ENCODE assay signal across 19 cellular contexts in genomic region chr4:40571208-40571607, GRCh38. TPM values are rescaled to one million over a fixed set of nuclear protein-coding genes. Genes with fewer than 3 reads are reported as not detected.
DNase-seq lines count a peak whose midpoint lies in the region; ATAC-seq and TF ChIP-seq lines count a peak whose summit lies in the region.
"Had no signal": no experiment of that assay in that cellular context is flagged by ENCODE, and none has a peak within 500 bp of the region (broad histone marks: within the 10 kb centered on the region; RNA-seq: fewer than 3 reads in every experiment).

No MANE protein-coding gene starts in this region.

- H3K9me3 Mint-ChIP-seq in activated CD4-positive, alpha-beta T cell treated with anti-CD3 and anti-CD28 coated beads for 36 hours (ENCODE audit: low read depth): no peaks in the 10 kb centered on the region
- H3K9me3 Mint-ChIP-seq in activated naive CD4-positive, alpha-beta T cell treated with anti-CD3 and anti-CD28 coated beads, Interleukin-2, amount 50 U/mL, for 72 hours: no peaks in the 10 kb centered on the region

- DNase-seq in activated CD4-positive, alpha-beta T cell treated with anti-CD3 and anti-CD28 coated beads for 36 hours: no peak
- no peak for DNase-seq in activated CD4-positive, alpha-beta T cell treated with anti-CD3 and anti-CD28 coated beads for 48 hours
- DNase-seq in activated naive CD4-positive, alpha-beta T cell treated with anti-CD3 and anti-CD28 coated beads, Interleukin-2, amount 50 U/mL, for 72 hours (ENCODE audit: low spot score in 2 of 2): no peak
- no peak for DNase-seq in activated naive CD4-positive, alpha-beta T cell treated with anti-CD3 and anti-CD28 coated beads, Interleukin-2, amount 50 U/mL, for 16 hours
- DNase-seq in foreskin keratinocyte (no peak), lower lobe of right lung (no peak), GDM1 (lab: John Stamatoyannopoulos, UW) (no peak), GM13976 (ENCODE audit: low spot score) (no peak)
- DNase-seq: AML-193; CD4-positive, alpha-beta memory T cell; DMS153; DMS79; GF-D8; GOT3; H7 had no signal

- peak overlapping the region; percentile 7 for H3K27ac ChIP-seq in foreskin keratinocyte
- H3K27ac ChIP-seq in lower lobe of right lung: no peak overlapping the region
- H3K27ac ChIP-seq: 22Rv1, C4-2B had no signal

- no peak overlapping the region for H3K27ac Mint-ChIP-seq in activated CD4-positive, alpha-beta T cell treated with anti-CD3 and anti-CD28 coated beads for 36 hours
- H3K27ac Mint-ChIP-seq in activated naive CD4-positive, alpha-beta T cell treated with anti-CD3 and anti-CD28 coated beads, Interleukin-2, amount 50 U/mL, for 72 hours: no peak overlapping the region
- H3K27ac Mint-ChIP-seq: CD4-positive, alpha-beta memory T cell had no signal

- peak; percentile 12 for ATAC-seq in activated CD4-positive, alpha-beta T cell treated with anti-CD3 and anti-CD28 coated beads for 36 hours
- peak; percentile 28 to 93 for ATAC-seq in activated naive CD4-positive, alpha-beta T cell treated with anti-CD3 and anti-CD28 coated beads, Interleukin-2, amount 50 U/mL, for 72 hours
- no peak for ATAC-seq in foreskin keratinocyte
- ATAC-seq in lower lobe of right lung: no peak
- ATAC-seq: A549, HCT116 had no signal

- intact Hi-C loops in activated CD4-positive, alpha-beta T cell treated with anti-CD3 and anti-CD28 coated beads for 36 hours (cut with DNase I, micrococcal nuclease): no loop called here
- intact Hi-C loops in lower lobe of right lung (cut with DNase I): no loop called here

- in situ Hi-C loops in GM13976 (cut with MboI; ENCODE audit: low sequenced_read_pairs, unreplicated experiment): no loop called here

- POLR2A ChIA-PET in activated CD4-positive, alpha-beta T cell treated with anti-CD3 and anti-CD28 coated beads for 36 hours (lab: Charles Lee): no interaction called here

- no peaks in the 10 kb centered on the region for H3K36me3 ChIP-seq in lower lobe of right lung

- CTCF ChIA-PET in activated CD4-positive, alpha-beta T cell treated with anti-CD3 and anti-CD28 coated beads for 36 hours (lab: Charles Lee): no interaction called here

- H3K27me3 ChIP-seq in foreskin keratinocyte: no peaks in the 10 kb centered on the region
- no peaks in the 10 kb centered on the region for H3K27me3 ChIP-seq in lower lobe of right lung (ENCODE audit: low read depth)

- H3K4me1 Mint-ChIP-seq in activated CD4-positive, alpha-beta T cell treated with anti-CD3 and anti-CD28 coated beads for 36 hours: peaks cover 12% of the 10 kb centered on the region

- H3K36me3 Mint-ChIP-seq in activated CD4-positive, alpha-beta T cell treated with anti-CD3 and anti-CD28 coated beads for 36 hours (ENCODE audit: low read depth): no peaks in the 10 kb centered on the region
- H3K36me3 Mint-ChIP-seq in activated naive CD4-positive, alpha-beta T cell treated with anti-CD3 and anti-CD28 coated beads, Interleukin-2, amount 50 U/mL, for 72 hours: no peaks in the 10 kb centered on the region
- H3K36me3 Mint-ChIP-seq: CD4-positive, alpha-beta memory T cell had no signal

- H3K27me3 Mint-ChIP-seq in activated CD4-positive, alpha-beta T cell treated with anti-CD3 and anti-CD28 coated beads for 36 hours: peaks cover 2% of the 10 kb centered on the region

- H3K4me1 ChIP-seq in foreskin keratinocyte: peaks cover 6% of the 10 kb centered on the region
- peaks cover 20% of the 10 kb centered on the region for H3K4me1 ChIP-seq in lower lobe of right lung

- H3K9me3 ChIP-seq in lower lobe of right lung: no peaks in the 10 kb centered on the region
- H3K9me3 ChIP-seq: A549 had no signal

- H3K4me3 Mint-ChIP-seq in activated CD4-positive, alpha-beta T cell treated with anti-CD3 and anti-CD28 coated beads for 36 hours: no peak overlapping the region
- H3K4me3 Mint-ChIP-seq: CD4-positive, alpha-beta memory T cell had no signal

- TF ChIP-seq CTCF in foreskin keratinocyte (conservative IDR thresholded peaks at IDR 0.05) (no peak), lower lobe of right lung (IDR thresholded peaks at IDR 0.05) (no peak), GM13976 (IDR thresholded peaks at IDR 0.05; ENCODE audit: borderline replicate concordance, control extremely low read depth, extremely low read depth, insufficient read depth, missing control alignments) (no peak)

- no peak overlapping the region for H3K4me3 ChIP-seq in lower lobe of right lung
- H3K4me3 ChIP-seq: A549 had no signal

RNA-seq across cellular contexts. Expression of gene RBM47, which starts 58.5 kb away (rescaled TPM):
- 1 to 10 TPM; 3.2 to 4.4 TPM for total RNA-seq in activated CD4-positive, alpha-beta T cell treated with anti-CD3 and anti-CD28 coated beads for 36 hours
- total RNA-seq in activated naive CD4-positive, alpha-beta T cell treated with anti-CD3 and anti-CD28 coated beads, Interleukin-2, amount 50 U/mL, for 72 hours: 1 to 10 TPM in 1 of 2 donors, under 1 TPM in 1; 0.59 to 3.3 TPM
- total RNA-seq in foreskin keratinocyte (13.9 and 14.0 TPM in 2 replicates), lower lobe of right lung (108 TPM)
- 2.6 and 3.3 TPM in 2 replicates for polyA plus RNA-seq in foreskin keratinocyte

Comparison
In these comparisons a context has a peak if more than half of its experiments do, and no peak if none do; other contexts are left out.
1. ATAC-seq: peak in activated CD4-positive, alpha-beta T cell treated with anti-CD3 and anti-CD28 coated beads for 36 hours (single experiment) and activated naive CD4-positive, alpha-beta T cell treated with anti-CD3 and anti-CD28 coated beads, Interleukin-2, amount 50 U/mL, for 72 hours (2 of 2); none in foreskin keratinocyte (single experiment) and lower lobe of right lung (0 of 2).